ENCODE assay signal across 10 cellular contexts in genomic region chr1:117753652-117754051, GRCh38.
DNase-seq lines count a peak whose midpoint lies in the region; ATAC-seq and TF ChIP-seq lines count a peak whose summit lies in the region.
"Had no signal": no experiment of that assay in that cellular context is flagged by ENCODE, and none has a peak within 500 bp of the region (broad histone marks: within the 10 kb centered on the region; RNA-seq: fewer than 3 reads in every experiment).

No MANE protein-coding gene starts in this region.

- no peak overlapping the region for H3K4me3 Mint-ChIP-seq in activated naive CD4-positive, alpha-beta T cell treated with anti-CD3 and anti-CD28 coated beads, Interleukin-2, amount 10 ng/mL, durations not matched to agents 7 days and 5 days
- no peak overlapping the region for H3K4me3 Mint-ChIP-seq in CD4-positive, alpha-beta T cell

- in situ Hi-C loops in transverse colon (cut with MboI; ENCODE audit: low pct_ligation_motif_present in 1 of 4, low pct_unique_long_range_greater_than_20kb in 1 of 4, low sequenced_read_pairs in 3 of 4): loop anchor here in 2 of 4 donors (10.0 kb wide), 2 partner anchors 219 to 229 kb away; no protein-coding TSS in a partner anchor

- H3K4me1 Mint-ChIP-seq in activated naive CD4-positive, alpha-beta T cell treated with anti-CD3 and anti-CD28 coated beads, Interleukin-2, amount 10 ng/mL, durations not matched to agents 7 days and 5 days: peaks cover 8% of the 10 kb centered on the region
- peaks cover 5% of the 10 kb centered on the region for H3K4me1 Mint-ChIP-seq in CD4-positive, alpha-beta T cell (ENCODE audit: low read depth)

- DNase-seq in activated naive CD4-positive, alpha-beta T cell treated with anti-CD3 and anti-CD28 coated beads, Interleukin-2, amount 50 U/mL, for 72 hours (ENCODE audit: low spot score in 2 of 2): no peak
- no peak for DNase-seq in activated naive CD4-positive, alpha-beta T cell treated with anti-CD3 and anti-CD28 coated beads, Interleukin-2, amount 10 ng/mL, durations not matched to agents 7 days and 5 days
- DNase-seq in foreskin melanocyte (peak; percentile 22), transverse colon (no peak), HUDEP-2 (lab: John Stamatoyannopoulos, UW; ENCODE audit: unreplicated experiment in 76 of 76) (no peak)
- DNase-seq in CD4-positive, alpha-beta T cell: no peak

- no peak for TF ChIP-seq CTCF in transverse colon (IDR thresholded peaks at IDR 0.05)
- no peak for TF ChIP-seq CTCF in CD4-positive, alpha-beta T cell (IDR thresholded peaks at IDR 0.05)

- intact Hi-C loops in transverse colon (cut with DNase I; ENCODE audit: low total_unique reads): loop anchor here (10.0 kb wide), 1 partner anchor 149 kb away; the partner anchor contains the start of gene TENT5C
- intact Hi-C loops in CD4-positive, alpha-beta T cell (cut with DNase I, micrococcal nuclease): loop anchor here (1.0 to 10.0 kb wide), 6 partner anchors 81 to 241 kb away; partner anchors contain the start of gene TENT5C (in 1 of the 2)

- TF ChIP-seq POLR2A in transverse colon (IDR thresholded peaks at IDR 0.05): no peak

- TF ChIP-seq EP300 in transverse colon (IDR thresholded peaks at IDR 0.05; ENCODE audit: low read depth): no peak

- H3K36me3 ChIP-seq in transverse colon: no peaks in the 10 kb centered on the region
- H3K36me3 ChIP-seq: cardiac muscle cell, vagina had no signal

- H3K9me3 Mint-ChIP-seq in activated naive CD4-positive, alpha-beta T cell treated with anti-CD3 and anti-CD28 coated beads, Interleukin-2, amount 50 U/mL, for 72 hours: no peaks in the 10 kb centered on the region
- no peaks in the 10 kb centered on the region for H3K9me3 Mint-ChIP-seq in activated naive CD4-positive, alpha-beta T cell treated with anti-CD3 and anti-CD28 coated beads, Interleukin-2, amount 10 ng/mL, durations not matched to agents 7 days and 5 days
- no peaks in the 10 kb centered on the region for H3K9me3 Mint-ChIP-seq in CD4-positive, alpha-beta T cell

- 8 to 15% methylated on average over 4 to 5 of the region's 5 CpGs for WGBS in transverse colon (ENCODE audit: low coverage in 1 of 2), 2 donors

- peaks cover 0 to 1% of the 10 kb centered on the region in 2 donors for H3K36me3 Mint-ChIP-seq in activated naive CD4-positive, alpha-beta T cell treated with anti-CD3 and anti-CD28 coated beads, Interleukin-2, amount 50 U/mL, for 72 hours
- H3K36me3 Mint-ChIP-seq in activated naive CD4-positive, alpha-beta T cell treated with anti-CD3 and anti-CD28 coated beads, Interleukin-2, amount 10 ng/mL, durations not matched to agents 7 days and 5 days: no peaks in the 10 kb centered on the region
- no peaks in the 10 kb centered on the region for H3K36me3 Mint-ChIP-seq in CD4-positive, alpha-beta T cell (ENCODE audit: low read depth)

- H3K9me3 ChIP-seq in transverse colon: no peaks in the 10 kb centered on the region
- H3K9me3 ChIP-seq in CD4-positive, alpha-beta T cell (ENCODE audit: control insufficient read depth, low read length): no peaks in the 10 kb centered on the region
- H3K9me3 ChIP-seq: vagina had no signal

- CTCF ChIA-PET in activated naive CD4-positive, alpha-beta T cell treated with anti-CD3 and anti-CD28 coated beads, Interleukin-2, amount 10 ng/mL, durations not matched to agents 7 days and 5 days (lab: Charles Lee): interaction anchor here (0.7 to 11.8 kb wide), 36 partner anchors 10 to 564 kb away, joined by 3 to 260 read pairs (median 4); partner anchors contain the start of gene TENT5C
- CTCF ChIA-PET in CD4-positive, alpha-beta T cell (lab: Charles Lee): interaction anchor here (0.7 to 4.7 kb wide), 13 partner anchors 13 to 245 kb away, joined by 3 to 38 read pairs (median 3); no protein-coding TSS in a partner anchor

- H3K4me3 ChIP-seq in transverse colon: peak overlapping the region in 1 of 4 donors; percentile 25
- H3K4me3 ChIP-seq: cardiac muscle cell had no signal

- no peak overlapping the region for H3K27ac Mint-ChIP-seq in activated naive CD4-positive, alpha-beta T cell treated with anti-CD3 and anti-CD28 coated beads, Interleukin-2, amount 50 U/mL, for 72 hours
- no peak overlapping the region for H3K27ac Mint-ChIP-seq in activated naive CD4-positive, alpha-beta T cell treated with anti-CD3 and anti-CD28 coated beads, Interleukin-2, amount 10 ng/mL, durations not matched to agents 7 days and 5 days
- H3K27ac Mint-ChIP-seq in CD4-positive, alpha-beta T cell: no peak overlapping the region

- no peaks in the 10 kb centered on the region for H3K27me3 ChIP-seq in transverse colon
- H3K27me3 ChIP-seq in CD4-positive, alpha-beta T cell (ENCODE audit: control insufficient read depth, insufficient read depth, low read length): no peaks in the 10 kb centered on the region
- H3K27me3 ChIP-seq: cardiac muscle cell, vagina had no signal

- ATAC-seq in activated naive CD4-positive, alpha-beta T cell treated with anti-CD3 and anti-CD28 coated beads, Interleukin-2, amount 50 U/mL, for 72 hours: peak; percentile 41 to 52
- peak; percentile 26 for ATAC-seq in SK-N-SH treated with all-trans-retinoic acid at 6 μM for 48 hours
- ATAC-seq in HG02623 (IDR thresholded peaks at IDR 0.05; ENCODE audit: unreplicated experiment): no peak
- ATAC-seq in CD4-positive, alpha-beta T cell (ENCODE audit: poor library complexity): no peak

- peaks cover 53% of the 10 kb centered on the region for H3K27me3 Mint-ChIP-seq in activated naive CD4-positive, alpha-beta T cell treated with anti-CD3 and anti-CD28 coated beads, Interleukin-2, amount 10 ng/mL, durations not matched to agents 7 days and 5 days
- peaks cover 64% of the 10 kb centered on the region for H3K27me3 Mint-ChIP-seq in CD4-positive, alpha-beta T cell

- POLR2A ChIA-PET in CD4-positive, alpha-beta T cell (lab: Charles Lee): interaction anchor here (1.1 kb wide), 1 partner anchor 218 kb away, joined by 8 read pairs; no protein-coding TSS in a partner anchor

- peaks cover 3 to 32% (median 18%) of the 10 kb centered on the region in 4 donors for H3K4me1 ChIP-seq in transverse colon

- H3K27ac ChIP-seq in transverse colon: peak overlapping the region; percentile 20 to 70 (median 60)
- H3K27ac ChIP-seq in CD4-positive, alpha-beta T cell (ENCODE audit: low read depth, low read length): no peak overlapping the region
- H3K27ac ChIP-seq: cardiac muscle cell, vagina had no signal

TF ChIP-seq in SK-N-SH treated with all-trans-retinoic acid at 6 μM for 48 hours, 23 proteins besides CTCF, POLR2A, EP300 and RAD21:
- no peak for TF ChIP-seq GLIS3 (CRISPR knock-in tag; IDR thresholded peaks at IDR 0.05)
- TF ChIP-seq, protein P1, sequence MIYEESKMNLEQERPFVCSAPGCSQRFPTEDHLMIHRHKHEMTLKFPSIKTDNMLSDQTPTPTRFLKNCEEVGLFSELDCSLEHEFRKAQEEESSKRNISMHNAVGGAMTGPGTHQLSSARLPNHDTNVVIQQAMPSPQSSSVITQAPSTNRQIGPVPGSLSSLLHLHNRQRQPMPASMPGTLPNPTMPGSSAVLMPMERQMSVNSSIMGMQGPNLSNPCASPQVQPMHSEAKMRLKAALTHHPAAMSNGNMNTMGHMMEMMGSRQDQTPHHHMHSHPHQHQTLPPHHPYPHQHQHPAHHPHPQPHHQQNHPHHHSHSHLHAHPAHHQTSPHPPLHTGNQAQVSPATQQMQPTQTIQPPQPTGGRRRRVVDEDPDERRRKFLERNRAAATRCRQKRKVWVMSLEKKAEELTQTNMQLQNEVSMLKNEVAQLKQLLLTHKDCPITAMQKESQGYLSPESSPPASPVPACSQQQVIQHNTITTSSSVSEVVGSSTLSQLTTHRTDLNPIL (CRISPR knock-in tag; IDR thresholded peaks at IDR 0.05; ENCODE audit: low read depth): no peak
TF ChIP-seq in SK-N-SH treated with all-trans-retinoic acid at 6 μM for 48 hours: peak in this region for 0.

Comparison
In these comparisons a context has a peak if more than half of its experiments do, and no peak if none do; other contexts are left out.
1. ATAC-seq: peak in activated naive CD4-positive, alpha-beta T cell treated with anti-CD3 and anti-CD28 coated beads, Interleukin-2, amount 50 U/mL, for 72 hours (2 of 2) and SK-N-SH treated with all-trans-retinoic acid at 6 μM for 48 hours (single experiment); none in HG02623 (single experiment) and CD4-positive, alpha-beta T cell (single experiment).